15 cellular contexts compared by ENCODE assay signal in the genomic region with DNA sequence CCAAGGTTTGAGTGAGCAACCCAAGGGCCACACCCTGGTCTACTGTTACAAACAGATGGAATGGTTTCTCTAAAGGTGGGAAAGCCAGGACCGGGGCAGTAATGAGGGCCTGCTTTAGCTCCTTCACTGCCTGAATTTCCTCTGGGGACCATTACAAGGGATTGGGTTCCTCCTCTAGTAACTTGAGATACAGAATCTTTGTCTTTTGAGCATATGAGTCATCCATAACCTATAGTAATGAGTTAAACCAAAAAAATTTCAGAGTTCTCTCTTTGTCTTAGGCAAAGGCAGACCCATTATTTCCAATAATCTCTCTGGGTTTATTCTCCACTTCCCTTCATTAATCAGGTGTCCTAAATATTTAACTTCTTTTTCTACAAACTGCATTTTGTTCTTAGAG.
"Had no signal": no experiment of that assay in that cellular context is flagged by ENCODE, and none has a peak within 500 bp of the region (broad histone marks: within the 10 kb centered on the region; RNA-seq: fewer than 3 reads in every experiment).

No MANE protein-coding gene starts in this region.

- H3K9me3 ChIP-seq: pancreas, tibial artery, vagina had no signal

- H3K27ac ChIP-seq: pancreas, sigmoid colon, tibial artery, vagina had no signal

- H3K27ac Mint-ChIP-seq: activated naive CD8-positive, alpha-beta T cell treated with anti-CD3 and anti-CD28 coated beads for 36 hours; naive thymus-derived CD8-positive, alpha-beta T cell had no signal

- H3K27me3 Mint-ChIP-seq: activated naive CD8-positive, alpha-beta T cell treated with anti-CD3 and anti-CD28 coated beads for 36 hours had no signal

- H3K36me3 Mint-ChIP-seq: activated naive CD8-positive, alpha-beta T cell treated with anti-CD3 and anti-CD28 coated beads for 36 hours had no signal

- H3K27me3 ChIP-seq: pancreas, sigmoid colon, tibial artery, vagina had no signal

- H3K4me1 ChIP-seq: pancreas, sigmoid colon had no signal

- H3K4me3 Mint-ChIP-seq: activated naive CD8-positive, alpha-beta T cell treated with anti-CD3 and anti-CD28 coated beads for 36 hours; naive thymus-derived CD8-positive, alpha-beta T cell had no signal

- H3K4me1 Mint-ChIP-seq: naive thymus-derived CD8-positive, alpha-beta T cell had no signal

- H3K4me3 ChIP-seq: pancreas, sigmoid colon, tibial artery, vagina had no signal

- ATAC-seq: activated CD4-positive, CD25-positive, alpha-beta regulatory T cell treated with anti-CD3 and anti-CD28 coated beads, Interleukin-2, amount 50 U/mL, for 24 hours; left ventricle myocardium superior; naive thymus-derived CD8-positive, alpha-beta T cell; pancreas had no signal

- DNase-seq: activated CD4-positive, alpha-beta T cell treated with anti-CD3 and anti-CD28 coated beads, Interleukin-2, amount 50 U/mL, for 1 hour; activated CD8-positive, alpha-beta memory T cell treated with anti-CD3 and anti-CD28 coated beads for 24 hours; activated naive CD8-positive, alpha-beta T cell treated with anti-CD3 and anti-CD28 coated beads for 36 hours; glutamatergic neuron; hypothalamus; kidney glomerular epithelial cell; left ventricle myocardium superior; mesenchymal stem cell; naive thymus-derived CD8-positive, alpha-beta T cell; pancreas; sigmoid colon; stimulated activated CD4-positive, alpha-beta T cell treated with anti-CD3 and anti-CD28 coated beads, Interleukin-1b, Interleukin-23, amount 100 ng/mL, for 48 hours; tibial artery had no signal

- H3K36me3 ChIP-seq: pancreas, sigmoid colon, tibial artery, vagina had no signal
